ENCODE assay signal across 16 cellular contexts in genomic region chr5:12332480-12332879, GRCh38.
A peak's percentile ranks its signal among the peaks of the same experiment; 100 is the strongest.
DNase-seq lines count a peak whose midpoint lies in the region; ATAC-seq and TF ChIP-seq lines count a peak whose summit lies in the region.
"Had no signal": no experiment of that assay in that cellular context is flagged by ENCODE, and none has a peak within 500 bp of the region (broad histone marks: within the 10 kb centered on the region; RNA-seq: fewer than 3 reads in every experiment).

No MANE protein-coding gene starts in this region.

- no peaks in the 10 kb centered on the region for H3F3A ChIP-seq in GM23338 (replicated peaks; ENCODE audit: low read depth)

- peak overlapping the region; percentile 91 for H3K27ac Mint-ChIP-seq in GM23338
- H3K27ac Mint-ChIP-seq: B cell; CD8-positive, alpha-beta T cell; HFFc6 had no signal

- ATAC-seq in GM23338, result peak; percentile 57
- ATAC-seq: CD8-positive, alpha-beta T cell; HCT116 had no signal

- H3K4me1 ChIP-seq in GM23338 (ENCODE audit: insufficient read depth) (peaks cover 46% of the 10 kb centered on the region), HUES64 (ENCODE audit: insufficient read depth, low read length) (peaks cover 58% of the 10 kb centered on the region), hepatocyte (ENCODE audit: insufficient read depth) (no peaks in the 10 kb centered on the region), iPS-20b (ENCODE audit: insufficient read depth, low read length) (peaks cover 38% of the 10 kb centered on the region; the same call in 1 of the 2 replicates), mammary epithelial cell (ENCODE audit: insufficient read depth, low read length) (no peaks in the 10 kb centered on the region), spleen (no peaks in the 10 kb centered on the region)
- H3K4me1 ChIP-seq: BLaER1 treated with 17β-estradiol and CSF1 and Interleukin-3, amounts not matched to agents 10 nM and 100 nM had no signal

- TF ChIP-seq POLR2A in spleen (IDR thresholded peaks at IDR 0.05), result no peak

- in situ Hi-C loops in mammary epithelial cell (cut with MboI; ENCODE audit: low sequenced_read_pairs in 2 of 2), result no loop called here

- no peaks in the 10 kb centered on the region for H3K27me3 ChIP-seq in GM23338 (ENCODE audit: insufficient read depth)
- no peaks in the 10 kb centered on the region for H3K27me3 ChIP-seq in HUES64 (ENCODE audit: insufficient read depth, low read length)
- no peaks in the 10 kb centered on the region for H3K27me3 ChIP-seq in hepatocyte
- H3K27me3 ChIP-seq in iPS-20b (ENCODE audit: insufficient read depth, low read length), result no peaks in the 10 kb centered on the region
- no peaks in the 10 kb centered on the region for H3K27me3 ChIP-seq in mammary epithelial cell (ENCODE audit: insufficient read depth, low read length)
- H3K27me3 ChIP-seq in spleen (replicated peaks in 1 of 7), result no peaks in the 10 kb centered on the region
- H3K27me3 ChIP-seq: BLaER1 treated with 17β-estradiol and CSF1 and Interleukin-3, amounts not matched to agents 10 nM and 100 nM had no signal

- H3K36me3 ChIP-seq in GM23338 (ENCODE audit: insufficient read depth) (no peaks in the 10 kb centered on the region), HUES64 (ENCODE audit: insufficient read depth, low read length) (peaks cover 2% of the 10 kb centered on the region; the same call in 1 of the 2 replicates), hepatocyte (replicated peaks; ENCODE audit: insufficient read depth, low read depth) (no peaks in the 10 kb centered on the region), iPS-20b (ENCODE audit: insufficient read depth, low read depth, low read length) (no peaks in the 10 kb centered on the region), mammary epithelial cell (ENCODE audit: insufficient read depth, low read length) (no peaks in the 10 kb centered on the region), spleen (no peaks in the 10 kb centered on the region)
- H3K36me3 ChIP-seq: BLaER1 treated with 17β-estradiol and CSF1 and Interleukin-3, amounts not matched to agents 10 nM and 100 nM had no signal

- H3K4me2 ChIP-seq in GM23338 (peak overlapping the region; percentile 30), hepatocyte (peak overlapping the region; percentile 44), mammary epithelial cell (ENCODE audit: insufficient read depth, low read depth, low read length) (no peak overlapping the region)
- H3K4me2 ChIP-seq: BLaER1 treated with 17β-estradiol and CSF1 and Interleukin-3, amounts not matched to agents 10 nM and 100 nM had no signal

- TF ChIP-seq CTCF in GM23338 (conservative IDR thresholded peaks at IDR 0.05; ENCODE audit: low read depth in 2 of 2) (no peak), hepatocyte (IDR thresholded peaks at IDR 0.05; ENCODE audit: poor library complexity) (no peak), mammary epithelial cell (conservative IDR thresholded peaks at IDR 0.05 in 1 of 2, IDR thresholded peaks at IDR 0.05 in 1 of 2; ENCODE audit: extremely low read depth in 1 of 2, insufficient read depth in 1 of 2, low read depth in 1 of 2, low read length in 2 of 2) (no peak), spleen (IDR thresholded peaks at IDR 0.05 in 8 of 11, conservative IDR thresholded peaks at IDR 0.05 in 3 of 11) (no peak)

- dilution Hi-C loops in mammary epithelial cell (cut with HindIII; ENCODE audit: low sequenced_read_pairs), result no loop called here

- DNase-seq in GM23338 (ENCODE audit: low spot score), result peak; percentile 70
- no peak for DNase-seq in hepatocyte (ENCODE audit: low spot score)
- DNase-seq in stimulated activated CD4-positive, alpha-beta T cell treated with anti-CD3 and anti-CD28 coated beads, Interleukin-2, amount 100 ng/mL, for 24 hours, result no peak
- no peak for DNase-seq in mammary epithelial cell
- no peak for DNase-seq in 8988T
- DNase-seq in spleen, result no peak
- DNase-seq: Calu3; CD8-positive, alpha-beta T cell; DMS79 treated with DMSO at 0.1 percent for 48 hours; HFFc6 had no signal

- H3K27ac ChIP-seq in GM23338 (ENCODE audit: low read depth) (peak overlapping the region; percentile 96), HUES64 (ENCODE audit: low read depth, low read length) (peak overlapping the region; percentile 95), hepatocyte (peak overlapping the region; percentile 11), iPS-20b (ENCODE audit: low read length) (peak overlapping the region; percentile 94), mammary epithelial cell (ENCODE audit: insufficient read depth, low read depth, low read length) (no peak overlapping the region), spleen (no peak overlapping the region)
- H3K27ac ChIP-seq: BLaER1 treated with 17β-estradiol and CSF1 and Interleukin-3, amounts not matched to agents 10 nM and 100 nM; HL-60 had no signal

- no peaks in the 10 kb centered on the region for H3K27me3 Mint-ChIP-seq in GM23338 (ENCODE audit: insufficient read depth, low read depth, poor library complexity)
- H3K27me3 Mint-ChIP-seq: B cell had no signal

- peaks cover 52% of the 10 kb centered on the region for H3K4me1 Mint-ChIP-seq in GM23338
- H3K4me1 Mint-ChIP-seq: B cell had no signal

- intact Hi-C loops in mammary epithelial cell (cut with micrococcal nuclease) (no loop called here), spleen (cut with DNase I; ENCODE audit: low total_unique reads) (no loop called here)

- H3K9me3 Mint-ChIP-seq in GM23338, result peaks cover 16% of the 10 kb centered on the region

- H4K20me1 ChIP-seq in GM23338 (replicated peaks; ENCODE audit: insufficient read depth) (no peaks in the 10 kb centered on the region), hepatocyte (ENCODE audit: insufficient read depth, poor library complexity, severe bottlenecking) (no peaks in the 10 kb centered on the region), mammary epithelial cell (ENCODE audit: insufficient read depth, low read length) (no peaks in the 10 kb centered on the region)
- H4K20me1 ChIP-seq: BLaER1 treated with 17β-estradiol and CSF1 and Interleukin-3, amounts not matched to agents 10 nM and 100 nM had no signal

- H3K36me3 Mint-ChIP-seq in GM23338 (ENCODE audit: low read depth), result peaks cover 27% of the 10 kb centered on the region
- H3K36me3 Mint-ChIP-seq: CD8-positive, alpha-beta T cell had no signal

- CTCF ChIA-PET in mammary epithelial cell (lab: Charles Lee; ENCODE audit: low non-redundant PET), result no interaction called here

- H2AFZ ChIP-seq in GM23338 (no peak overlapping the region), hepatocyte (peak overlapping the region; percentile 25), mammary epithelial cell (ENCODE audit: low read depth, low read length) (no peak overlapping the region)

- H3K9me3 ChIP-seq in HUES64 (ENCODE audit: insufficient read depth, low read depth, low read length), result peaks cover 9% of the 10 kb centered on the region; the same call in 1 of the 2 replicates
- no peaks in the 10 kb centered on the region for H3K9me3 ChIP-seq in hepatocyte (ENCODE audit: low read depth)
- peaks cover 11% of the 10 kb centered on the region; the same call in 1 of the 2 replicates for H3K9me3 ChIP-seq in iPS-20b (ENCODE audit: insufficient read depth, low read depth, low read length)
- peaks cover 3% of the 10 kb centered on the region for H3K9me3 ChIP-seq in mammary epithelial cell (replicated peaks; ENCODE audit: insufficient read depth, low read length)
- peaks cover 0 to 31% (median 17%) of the 10 kb centered on the region in 8 donors for H3K9me3 ChIP-seq in spleen

- H3K4me3 ChIP-seq in GM23338, result no peak overlapping the region
- no peak overlapping the region for H3K4me3 ChIP-seq in HUES64 (ENCODE audit: low read length)
- H3K4me3 ChIP-seq in hepatocyte, result no peak overlapping the region
- no peak overlapping the region for H3K4me3 ChIP-seq in iPS-20b (ENCODE audit: low read length)
- H3K4me3 ChIP-seq in mammary epithelial cell (replicated peaks in 1 of 3; ENCODE audit: insufficient read depth in 1 of 3, low read depth in 2 of 3, low read length in 3 of 3), result no peak overlapping the region
- H3K4me3 ChIP-seq in spleen, result no peak overlapping the region
- H3K4me3 ChIP-seq: BLaER1 treated with 17β-estradiol and CSF1 and Interleukin-3, amounts not matched to agents 10 nM and 100 nM had no signal

- no peaks in the 10 kb centered on the region for H3K9me2 ChIP-seq in GM23338 (ENCODE audit: insufficient read depth)
- no peaks in the 10 kb centered on the region for H3K9me2 ChIP-seq in hepatocyte (replicated peaks; ENCODE audit: insufficient read depth)

- no peak overlapping the region for H3K4me3 Mint-ChIP-seq in GM23338
- H3K4me3 Mint-ChIP-seq: B cell; CD8-positive, alpha-beta T cell; HFFc6 had no signal

- no peaks in the 10 kb centered on the region for H3K79me2 ChIP-seq in GM23338 (replicated peaks; ENCODE audit: insufficient read depth)
- no peaks in the 10 kb centered on the region for H3K79me2 ChIP-seq in hepatocyte
- no peaks in the 10 kb centered on the region for H3K79me2 ChIP-seq in mammary epithelial cell (ENCODE audit: insufficient read depth, low read length)

- no TSS peak for BruUV-seq in mammary epithelial cell (replicated peaks; lab: Mats Ljungman, UMichigan)

- 20% methylated on average over 3 of the region's 3 CpGs for WGBS in HUES64
- 5% methylated on average over 3 of the region's 3 CpGs for WGBS in hepatocyte (ENCODE audit: low lambda C conversion rate, missing lambda C conversion rate)
- WGBS in mammary epithelial cell (ENCODE audit: low coverage, missing lambda C conversion rate), result 66% methylated on average over 3 of the region's 3 CpGs
- 38 to 48% (median 44%) methylated on average over 3 of the region's 3 CpGs for WGBS in spleen, 5 donors

- H3K9ac ChIP-seq in HUES64 (ENCODE audit: low read depth, low read length) (no peak overlapping the region; the same call in 1 of the 2 replicates), iPS-20b (ENCODE audit: low read depth, low read length) (no peak overlapping the region; the same call in 1 of the 2 replicates), mammary epithelial cell (ENCODE audit: insufficient read depth, low read length) (no peak overlapping the region)
- H3K9ac ChIP-seq: BLaER1 treated with 17β-estradiol and CSF1 and Interleukin-3, amounts not matched to agents 10 nM and 100 nM had no signal

TF ChIP-seq in GM23338, 12 proteins besides CTCF, POLR2A, EP300 and RAD21 (continues in another document):
- peak; percentile 80 for TF ChIP-seq NANOG (IDR thresholded peaks at IDR 0.05; ENCODE audit: borderline replicate concordance)
- no peak for TF ChIP-seq POLR2AphosphoS5 (IDR thresholded peaks at IDR 0.05; ENCODE audit: low read depth)

Comparison
In these comparisons a context has a peak if more than half of its experiments do, and no peak if none do; other contexts are left out.
1. H3K27ac ChIP-seq: peak in GM23338 (single experiment), HUES64 (single experiment), hepatocyte (single experiment) and iPS-20b (single experiment); none in mammary epithelial cell (single experiment) and spleen (0 of 8).